9 cellular contexts compared by ENCODE assay signal in the genomic region with DNA sequence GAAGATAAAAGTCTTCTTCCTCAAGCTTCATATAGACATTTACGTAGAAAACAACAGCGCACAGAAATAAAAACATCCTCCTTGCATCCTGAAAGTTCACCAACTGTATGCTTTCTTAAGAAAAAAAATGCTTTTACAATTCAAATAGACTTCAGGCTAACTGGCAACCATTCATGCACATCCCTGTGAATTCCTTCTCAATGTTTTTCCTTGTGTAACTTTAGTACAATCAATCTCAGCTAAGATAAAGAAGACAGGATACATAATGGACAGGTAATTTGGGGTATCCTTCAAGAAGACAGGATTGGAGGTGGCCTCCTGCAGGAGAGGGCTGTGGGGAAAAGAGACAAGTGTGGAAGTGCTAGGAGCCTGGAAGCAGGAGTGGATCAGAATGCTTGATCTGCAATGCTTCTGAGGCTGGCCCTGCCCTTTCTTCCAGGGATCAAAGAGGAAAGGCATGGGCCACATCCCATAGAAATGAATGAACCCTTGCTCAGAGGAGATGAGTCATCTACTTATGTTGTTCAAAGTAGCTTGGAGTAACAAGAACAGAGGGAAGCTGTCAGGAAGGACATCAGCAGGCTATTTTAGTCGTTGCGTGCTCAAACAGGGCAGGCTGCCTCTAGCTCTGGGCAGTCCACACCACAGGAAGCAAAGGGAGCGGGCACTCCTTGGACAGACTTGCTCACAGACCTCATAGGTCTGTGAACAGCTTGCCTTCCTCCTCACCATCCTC.
DNase-seq lines count a peak whose midpoint lies in the region; ATAC-seq and TF ChIP-seq lines count a peak whose summit lies in the region.
"Had no signal": no experiment of that assay in that cellular context is flagged by ENCODE, and none has a peak within 500 bp of the region (broad histone marks: within the 10 kb centered on the region; RNA-seq: fewer than 3 reads in every experiment).

No MANE protein-coding gene starts in this region.

- no peak overlapping the region for H3K4me3 Mint-ChIP-seq in stimulated activated memory B cell treated with anti-CD40 and anti-IgM and Interleukin-4, amounts not matched to agents 10 μg/mL and 1 μg/mL and 100 μg/mL, for 72 hours

- peaks cover 38% of the 10 kb centered on the region for H3K36me3 Mint-ChIP-seq in stimulated activated memory B cell treated with anti-CD40 and anti-IgM and Interleukin-4, amounts not matched to agents 10 μg/mL and 1 μg/mL and 100 μg/mL, for 72 hours

- peaks cover 42% of the 10 kb centered on the region for H3K4me1 Mint-ChIP-seq in stimulated activated memory B cell treated with anti-CD40 and anti-IgM and Interleukin-4, amounts not matched to agents 10 μg/mL and 1 μg/mL and 100 μg/mL, for 72 hours

- H3K4me1 ChIP-seq in uterus, result no peaks in the 10 kb centered on the region
- peaks cover 24 to 36% (median 29%) of the 10 kb centered on the region in 3 donors for H3K4me1 ChIP-seq in esophagus squamous epithelium

- H3K4me3 ChIP-seq in uterus, result no peak overlapping the region
- no peak overlapping the region for H3K4me3 ChIP-seq in esophagus squamous epithelium

- no peaks in the 10 kb centered on the region for H3K36me3 ChIP-seq in uterus
- no peaks in the 10 kb centered on the region for H3K36me3 ChIP-seq in esophagus squamous epithelium

- WGBS in esophagus squamous epithelium, 2 donors, result 19 to 26% methylated on average over 5 of the region's 5 CpGs

- peak; percentile 98 for DNase-seq in HS-5 (ENCODE audit: low read depth)
- peak; percentile 89 for DNase-seq in amniotic epithelial cell (ENCODE audit: low read depth)
- DNase-seq in iPS-NIHi11 (ENCODE audit: low spot score), result peak; percentile 20
- DNase-seq in uterus, result no peak
- DNase-seq in NCI-H1694 (lab: John Stamatoyannopoulos, UW), result no peak
- DNase-seq in HuH-7 (ENCODE audit: low spot score), result no peak
- no peak for DNase-seq in esophagus squamous epithelium (lab: John Stamatoyannopoulos, UW)
- DNase-seq: naive thymus-derived CD4-positive, alpha-beta T cell had no signal

- intact Hi-C loops in uterus (cut with DNase I; ENCODE audit: low total_unique reads) (no loop called here), esophagus squamous epithelium (cut with DNase I) (no loop called here)

- H3K27me3 Mint-ChIP-seq in stimulated activated memory B cell treated with anti-CD40 and anti-IgM and Interleukin-4, amounts not matched to agents 10 μg/mL and 1 μg/mL and 100 μg/mL, for 72 hours, result no peaks in the 10 kb centered on the region
- H3K27me3 Mint-ChIP-seq: naive thymus-derived CD4-positive, alpha-beta T cell had no signal

- peak overlapping the region; percentile 47 for H3K27ac Mint-ChIP-seq in stimulated activated memory B cell treated with anti-CD40 and anti-IgM and Interleukin-4, amounts not matched to agents 10 μg/mL and 1 μg/mL and 100 μg/mL, for 72 hours

- TF ChIP-seq CTCF in uterus (IDR thresholded peaks at IDR 0.05) (no peak), esophagus squamous epithelium (IDR thresholded peaks at IDR 0.05) (no peak)

- H3K27ac ChIP-seq in uterus, result no peak overlapping the region
- peak overlapping the region in 2 of 4 donors; percentile 24 to 37 for H3K27ac ChIP-seq in esophagus squamous epithelium

- H3K27me3 ChIP-seq in uterus, result no peaks in the 10 kb centered on the region
- H3K27me3 ChIP-seq in esophagus squamous epithelium, result no peaks in the 10 kb centered on the region

- no peak for TF ChIP-seq POLR2A in uterus (IDR thresholded peaks at IDR 0.05)
- TF ChIP-seq POLR2A in esophagus squamous epithelium (IDR thresholded peaks at IDR 0.05), result no peak

- H3K9me3 ChIP-seq in uterus, result no peaks in the 10 kb centered on the region
- no peaks in the 10 kb centered on the region for H3K9me3 ChIP-seq in esophagus squamous epithelium

- peaks cover 6% of the 10 kb centered on the region for H3K9me3 Mint-ChIP-seq in stimulated activated memory B cell treated with anti-CD40 and anti-IgM and Interleukin-4, amounts not matched to agents 10 μg/mL and 1 μg/mL and 100 μg/mL, for 72 hours

- ATAC-seq in stimulated activated memory B cell treated with anti-CD40 and anti-IgM and Interleukin-4, amounts not matched to agents 10 μg/mL and 1 μg/mL and 100 μg/mL, for 72 hours, result no peak
- ATAC-seq: naive thymus-derived CD4-positive, alpha-beta T cell had no signal

Comparison
In these comparisons a context has a peak if more than half of its experiments do, and no peak if none do; other contexts are left out.
1. DNase-seq: peak in HS-5 (single experiment), amniotic epithelial cell (single experiment) and iPS-NIHi11 (single experiment); none in uterus (0 of 2), NCI-H1694 (single experiment), HuH-7 (single experiment) and esophagus squamous epithelium (single experiment).